In the genomic region with DNA sequence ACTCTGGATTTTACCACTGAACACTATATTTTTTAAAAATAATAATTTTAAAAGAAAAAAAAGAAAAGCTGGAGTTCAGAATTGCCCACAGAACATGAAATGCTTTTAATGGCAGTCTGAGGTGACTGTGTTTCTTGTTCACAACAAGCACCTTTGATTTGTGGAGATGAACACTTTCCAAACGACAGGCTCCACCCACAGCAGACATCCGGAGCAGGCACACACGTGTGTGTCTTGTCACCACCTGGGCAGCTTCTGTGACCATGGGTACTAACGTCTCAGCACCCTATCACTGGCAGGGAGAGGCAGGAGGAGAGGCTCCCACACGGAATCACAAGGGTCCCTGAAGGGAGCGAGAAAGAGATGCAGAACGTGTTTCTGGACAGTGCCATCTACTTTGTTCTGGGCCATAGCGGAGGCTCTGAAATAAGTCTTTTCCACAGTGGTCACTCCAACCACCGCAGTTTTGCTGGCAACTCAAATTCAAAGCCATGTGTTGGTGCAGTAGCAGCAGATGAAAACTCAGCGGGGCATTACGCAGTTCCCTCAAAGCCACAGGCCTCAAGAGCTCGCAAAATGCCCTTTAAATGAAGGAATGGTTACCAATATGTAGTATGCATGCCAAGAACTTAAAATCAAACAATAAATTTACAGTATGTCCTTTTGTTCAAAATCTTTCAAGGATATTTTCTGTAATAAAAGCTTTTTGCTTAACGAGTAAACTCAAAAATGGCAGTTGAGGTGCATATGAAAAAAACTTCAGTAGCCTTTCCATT, we compare ENCODE assay signal across 1 cellular context.
TF ChIP-seq lines count a peak whose summit lies in the region.

No MANE protein-coding gene starts in this region.

TF ChIP-seq in GM23338, 12 proteins besides CTCF, POLR2A, EP300 and RAD21:
- TF ChIP-seq NANOG (IDR thresholded peaks at IDR 0.05; ENCODE audit: borderline replicate concordance) (no peak), EZH2 (IDR thresholded peaks at IDR 0.05; ENCODE audit: low read depth, unreplicated experiment) (no peak), EZH2phosphoT487 (IDR thresholded peaks at IDR 0.05; ENCODE audit: unreplicated experiment) (no peak), JUNB (IDR thresholded peaks at IDR 0.05; ENCODE audit: unreplicated experiment) (no peak), ZNF331 (CRISPR knock-in tag; IDR thresholded peaks at IDR 0.05; ENCODE audit: low read depth) (no peak), POLR2AphosphoS5 (IDR thresholded peaks at IDR 0.05; ENCODE audit: low read depth) (no peak), STAT1 (IDR thresholded peaks at IDR 0.05; ENCODE audit: unreplicated experiment) (no peak), ZNF114 (CRISPR knock-in tag; IDR thresholded peaks at IDR 0.05) (no peak), CREB1 (CRISPR knock-in tag; IDR thresholded peaks at IDR 0.05; ENCODE audit: low read depth) (no peak)
- TF ChIP-seq, protein P1, sequence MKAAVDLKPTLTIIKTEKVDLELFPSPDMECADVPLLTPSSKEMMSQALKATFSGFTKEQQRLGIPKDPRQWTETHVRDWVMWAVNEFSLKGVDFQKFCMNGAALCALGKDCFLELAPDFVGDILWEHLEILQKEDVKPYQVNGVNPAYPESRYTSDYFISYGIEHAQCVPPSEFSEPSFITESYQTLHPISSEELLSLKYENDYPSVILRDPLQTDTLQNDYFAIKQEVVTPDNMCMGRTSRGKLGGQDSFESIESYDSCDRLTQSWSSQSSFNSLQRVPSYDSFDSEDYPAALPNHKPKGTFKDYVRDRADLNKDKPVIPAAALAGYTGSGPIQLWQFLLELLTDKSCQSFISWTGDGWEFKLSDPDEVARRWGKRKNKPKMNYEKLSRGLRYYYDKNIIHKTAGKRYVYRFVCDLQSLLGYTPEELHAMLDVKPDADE (IDR thresholded peaks at IDR 0.05) = no peak
- TF ChIP-seq, protein P2, sequence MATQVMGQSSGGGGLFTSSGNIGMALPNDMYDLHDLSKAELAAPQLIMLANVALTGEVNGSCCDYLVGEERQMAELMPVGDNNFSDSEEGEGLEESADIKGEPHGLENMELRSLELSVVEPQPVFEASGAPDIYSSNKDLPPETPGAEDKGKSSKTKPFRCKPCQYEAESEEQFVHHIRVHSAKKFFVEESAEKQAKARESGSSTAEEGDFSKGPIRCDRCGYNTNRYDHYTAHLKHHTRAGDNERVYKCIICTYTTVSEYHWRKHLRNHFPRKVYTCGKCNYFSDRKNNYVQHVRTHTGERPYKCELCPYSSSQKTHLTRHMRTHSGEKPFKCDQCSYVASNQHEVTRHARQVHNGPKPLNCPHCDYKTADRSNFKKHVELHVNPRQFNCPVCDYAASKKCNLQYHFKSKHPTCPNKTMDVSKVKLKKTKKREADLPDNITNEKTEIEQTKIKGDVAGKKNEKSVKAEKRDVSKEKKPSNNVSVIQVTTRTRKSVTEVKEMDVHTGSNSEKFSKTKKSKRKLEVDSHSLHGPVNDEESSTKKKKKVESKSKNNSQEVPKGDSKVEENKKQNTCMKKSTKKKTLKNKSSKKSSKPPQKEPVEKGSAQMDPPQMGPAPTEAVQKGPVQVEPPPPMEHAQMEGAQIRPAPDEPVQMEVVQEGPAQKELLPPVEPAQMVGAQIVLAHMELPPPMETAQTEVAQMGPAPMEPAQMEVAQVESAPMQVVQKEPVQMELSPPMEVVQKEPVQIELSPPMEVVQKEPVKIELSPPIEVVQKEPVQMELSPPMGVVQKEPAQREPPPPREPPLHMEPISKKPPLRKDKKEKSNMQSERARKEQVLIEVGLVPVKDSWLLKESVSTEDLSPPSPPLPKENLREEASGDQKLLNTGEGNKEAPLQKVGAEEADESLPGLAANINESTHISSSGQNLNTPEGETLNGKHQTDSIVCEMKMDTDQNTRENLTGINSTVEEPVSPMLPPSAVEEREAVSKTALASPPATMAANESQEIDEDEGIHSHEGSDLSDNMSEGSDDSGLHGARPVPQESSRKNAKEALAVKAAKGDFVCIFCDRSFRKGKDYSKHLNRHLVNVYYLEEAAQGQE (IDR thresholded peaks at IDR 0.05; ENCODE audit: unreplicated experiment) = no peak
- TF ChIP-seq, protein P3, sequence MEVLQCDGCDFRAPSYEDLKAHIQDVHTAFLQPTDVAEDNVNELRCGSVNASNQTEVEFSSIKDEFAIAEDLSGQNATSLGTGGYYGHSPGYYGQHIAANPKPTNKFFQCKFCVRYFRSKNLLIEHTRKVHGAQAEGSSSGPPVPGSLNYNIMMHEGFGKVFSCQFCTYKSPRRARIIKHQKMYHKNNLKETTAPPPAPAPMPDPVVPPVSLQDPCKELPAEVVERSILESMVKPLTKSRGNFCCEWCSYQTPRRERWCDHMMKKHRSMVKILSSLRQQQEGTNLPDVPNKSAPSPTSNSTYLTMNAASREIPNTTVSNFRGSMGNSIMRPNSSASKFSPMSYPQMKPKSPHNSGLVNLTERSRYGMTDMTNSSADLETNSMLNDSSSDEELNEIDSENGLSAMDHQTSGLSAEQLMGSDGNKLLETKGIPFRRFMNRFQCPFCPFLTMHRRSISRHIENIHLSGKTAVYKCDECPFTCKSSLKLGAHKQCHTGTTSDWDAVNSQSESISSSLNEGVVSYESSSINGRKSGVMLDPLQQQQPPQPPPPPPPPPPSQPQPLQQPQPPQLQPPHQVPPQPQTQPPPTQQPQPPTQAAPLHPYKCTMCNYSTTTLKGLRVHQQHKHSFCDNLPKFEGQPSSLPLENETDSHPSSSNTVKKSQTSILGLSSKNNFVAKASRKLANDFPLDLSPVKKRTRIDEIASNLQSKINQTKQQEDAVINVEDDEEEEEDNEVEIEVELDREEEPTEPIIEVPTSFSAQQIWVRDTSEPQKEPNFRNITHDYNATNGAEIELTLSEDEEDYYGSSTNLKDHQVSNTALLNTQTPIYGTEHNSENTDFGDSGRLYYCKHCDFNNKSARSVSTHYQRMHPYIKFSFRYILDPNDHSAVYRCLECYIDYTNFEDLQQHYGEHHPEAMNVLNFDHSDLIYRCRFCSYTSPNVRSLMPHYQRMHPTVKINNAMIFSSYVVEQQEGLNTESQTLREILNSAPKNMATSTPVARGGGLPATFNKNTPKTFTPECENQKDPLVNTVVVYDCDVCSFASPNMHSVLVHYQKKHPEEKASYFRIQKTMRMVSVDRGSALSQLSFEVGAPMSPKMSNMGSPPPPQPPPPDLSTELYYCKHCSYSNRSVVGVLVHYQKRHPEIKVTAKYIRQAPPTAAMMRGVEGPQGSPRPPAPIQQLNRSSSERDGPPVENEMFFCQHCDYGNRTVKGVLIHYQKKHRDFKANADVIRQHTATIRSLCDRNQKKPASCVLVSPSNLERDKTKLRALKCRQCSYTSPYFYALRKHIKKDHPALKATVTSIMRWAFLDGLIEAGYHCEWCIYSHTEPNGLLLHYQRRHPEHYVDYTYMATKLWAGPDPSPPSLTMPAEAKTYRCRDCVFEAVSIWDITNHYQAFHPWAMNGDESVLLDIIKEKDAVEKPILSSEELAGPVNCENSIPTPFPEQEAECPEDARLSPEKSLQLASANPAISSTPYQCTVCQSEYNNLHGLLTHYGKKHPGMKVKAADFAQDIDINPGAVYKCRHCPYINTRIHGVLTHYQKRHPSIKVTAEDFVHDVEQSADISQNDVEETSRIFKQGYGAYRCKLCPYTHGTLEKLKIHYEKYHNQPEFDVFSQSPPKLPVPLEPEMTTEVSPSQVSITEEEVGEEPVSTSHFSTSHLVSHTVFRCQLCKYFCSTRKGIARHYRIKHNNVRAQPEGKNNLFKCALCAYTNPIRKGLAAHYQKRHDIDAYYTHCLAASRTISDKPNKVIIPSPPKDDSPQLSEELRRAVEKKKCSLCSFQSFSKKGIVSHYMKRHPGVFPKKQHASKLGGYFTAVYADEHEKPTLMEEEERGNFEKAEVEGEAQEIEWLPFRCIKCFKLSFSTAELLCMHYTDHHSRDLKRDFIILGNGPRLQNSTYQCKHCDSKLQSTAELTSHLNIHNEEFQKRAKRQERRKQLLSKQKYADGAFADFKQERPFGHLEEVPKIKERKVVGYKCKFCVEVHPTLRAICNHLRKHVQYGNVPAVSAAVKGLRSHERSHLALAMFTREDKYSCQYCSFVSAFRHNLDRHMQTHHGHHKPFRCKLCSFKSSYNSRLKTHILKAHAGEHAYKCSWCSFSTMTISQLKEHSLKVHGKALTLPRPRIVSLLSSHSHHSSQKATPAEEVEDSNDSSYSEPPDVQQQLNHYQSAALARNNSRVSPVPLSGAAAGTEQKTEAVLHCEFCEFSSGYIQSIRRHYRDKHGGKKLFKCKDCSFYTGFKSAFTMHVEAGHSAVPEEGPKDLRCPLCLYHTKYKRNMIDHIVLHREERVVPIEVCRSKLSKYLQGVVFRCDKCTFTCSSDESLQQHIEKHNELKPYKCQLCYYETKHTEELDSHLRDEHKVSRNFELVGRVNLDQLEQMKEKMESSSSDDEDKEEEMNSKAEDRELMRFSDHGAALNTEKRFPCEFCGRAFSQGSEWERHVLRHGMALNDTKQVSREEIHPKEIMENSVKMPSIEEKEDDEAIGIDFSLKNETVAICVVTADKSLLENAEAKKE (CRISPR knock-in tag; IDR thresholded peaks at IDR 0.05) = no peak
